ENCODE assay signal across 10 cellular contexts in genomic region chr11:111513240-111513605, GRCh38. TPM values are rescaled to one million over a fixed set of nuclear protein-coding genes. Genes with fewer than 3 reads are reported as not detected.
A peak's percentile ranks its signal among the peaks of the same experiment; 100 is the strongest.
DNase-seq lines count a peak whose midpoint lies in the region; ATAC-seq and TF ChIP-seq lines count a peak whose summit lies in the region.
"Had no signal": no experiment of that assay in that cellular context is flagged by ENCODE, and none has a peak within 500 bp of the region (broad histone marks: within the 10 kb centered on the region; RNA-seq: fewer than 3 reads in every experiment).

No MANE protein-coding gene starts in this region.

- peak overlapping the region; percentile 93 for H3K4me2 ChIP-seq in mammary epithelial cell (ENCODE audit: insufficient read depth, low read depth, low read length)

- H3K27ac ChIP-seq in mammary epithelial cell (ENCODE audit: insufficient read depth, low read depth, low read length) = peak overlapping the region; percentile 62
- H3K27ac ChIP-seq in naive thymus-derived CD4-positive, alpha-beta T cell (ENCODE audit: low read depth, low read length) = no peak overlapping the region

- H3K4me1 Mint-ChIP-seq in naive thymus-derived CD4-positive, alpha-beta T cell = peaks cover 0 to 19% (median 12%) of the 10 kb centered on the region in 7 donors

- WGBS in mammary epithelial cell (ENCODE audit: low coverage, missing lambda C conversion rate) = 4% methylated on average over 5 of the region's 6 CpGs

- no peaks in the 10 kb centered on the region for H3K79me2 ChIP-seq in mammary epithelial cell (ENCODE audit: insufficient read depth, low read length)

- H3K36me3 ChIP-seq in BJ (ENCODE audit: control insufficient read depth, insufficient read depth, low read length) (no peaks in the 10 kb centered on the region), mammary epithelial cell (ENCODE audit: insufficient read depth, low read length) (no peaks in the 10 kb centered on the region)
- no peaks in the 10 kb centered on the region for H3K36me3 ChIP-seq in naive thymus-derived CD4-positive, alpha-beta T cell (ENCODE audit: control insufficient read depth in 2 of 3, insufficient read depth in 3 of 3, low read length in 3 of 3)

- no peak overlapping the region for H3K27ac Mint-ChIP-seq in naive thymus-derived CD4-positive, alpha-beta T cell

- H3K27me3 ChIP-seq in BJ (ENCODE audit: control insufficient read depth, insufficient read depth, low read length) (no peaks in the 10 kb centered on the region), mammary epithelial cell (ENCODE audit: insufficient read depth, low read length) (no peaks in the 10 kb centered on the region)
- H3K27me3 ChIP-seq in naive thymus-derived CD4-positive, alpha-beta T cell (ENCODE audit: control insufficient read depth in 2 of 2, insufficient read depth in 2 of 2, low read length in 2 of 2) = peaks cover 5 to 10% of the 10 kb centered on the region in 2 donors

- H3K9me3 ChIP-seq in mammary epithelial cell (replicated peaks; ENCODE audit: insufficient read depth, low read length) = no peaks in the 10 kb centered on the region
- no peaks in the 10 kb centered on the region for H3K9me3 ChIP-seq in naive thymus-derived CD4-positive, alpha-beta T cell (ENCODE audit: control insufficient read depth in 2 of 3, low read length in 3 of 3)

- H3K4me3 ChIP-seq in BJ (ENCODE audit: low read depth, low read length) (peak overlapping the region; percentile 48), mammary epithelial cell (replicated peaks in 1 of 3; ENCODE audit: insufficient read depth in 1 of 3, low read depth in 2 of 3, low read length in 3 of 3) (peak overlapping the region in 2 of 3 experiments; percentile 43 to 52)
- H3K4me3 ChIP-seq in naive thymus-derived CD4-positive, alpha-beta T cell (ENCODE audit: low read length) = no peak overlapping the region

- in situ Hi-C loops in mammary epithelial cell (cut with MboI; ENCODE audit: low sequenced_read_pairs in 2 of 2) = no loop called here

- DNase-seq in BJ (ENCODE audit: low read depth) (no peak), mammary epithelial cell (peak; percentile 90), iPS-NIHi11 (ENCODE audit: low spot score) (no peak)
- no peak for DNase-seq in naive thymus-derived CD4-positive, alpha-beta T cell
- DNase-seq: NCI-H1092 treated with DMSO at 0.1 percent for 48 hours had no signal

- peak overlapping the region; percentile 22 to 82 (median 59) for H3K4me3 Mint-ChIP-seq in naive thymus-derived CD4-positive, alpha-beta T cell

- peaks cover 0 to 4% (median 0%) of the 10 kb centered on the region in 11 donors for H3K9me3 Mint-ChIP-seq in naive thymus-derived CD4-positive, alpha-beta T cell

- peak overlapping the region; percentile 93 for H2AFZ ChIP-seq in mammary epithelial cell (ENCODE audit: low read depth, low read length)

- no peak overlapping the region for H3K9ac ChIP-seq in mammary epithelial cell (ENCODE audit: insufficient read depth, low read length)

- H4K20me1 ChIP-seq in mammary epithelial cell (ENCODE audit: insufficient read depth, low read length) = no peaks in the 10 kb centered on the region

- peaks cover 43 to 62% (median 47%) of the 10 kb centered on the region in 5 donors for H3K27me3 Mint-ChIP-seq in naive thymus-derived CD4-positive, alpha-beta T cell

- intact Hi-C loops in mammary epithelial cell (cut with micrococcal nuclease) = loop anchor here (1.0 to 5.0 kb wide), 2 partner anchors 41 to 42 kb away; no protein-coding TSS in a partner anchor
- intact Hi-C loops in naive thymus-derived CD4-positive, alpha-beta T cell (cut with micrococcal nuclease) = loop anchor here (1.0 to 2.0 kb wide), 3 partner anchors 14 to 28 kb away; partner anchors contain the start of gene LAYN (in 1 of the 2)

- peaks cover 0 to 4% (median 2%) of the 10 kb centered on the region in 5 donors for H3K36me3 Mint-ChIP-seq in naive thymus-derived CD4-positive, alpha-beta T cell

- CTCF ChIA-PET in BJ (lab: Yijun Ruan, JAX) = interaction anchor here (1.0 kb wide), 2 partner anchors 56 to 68 kb away, joined by 3 read pairs; no protein-coding TSS in a partner anchor
- CTCF ChIA-PET in mammary epithelial cell (lab: Charles Lee; ENCODE audit: low non-redundant PET) = no interaction called here
- CTCF ChIA-PET in naive thymus-derived CD4-positive, alpha-beta T cell (lab: Charles Lee) = interaction anchor here (0.7 kb wide), 1 partner anchor 12 kb away, joined by 3 read pairs; no protein-coding TSS in a partner anchor

- TF ChIP-seq CTCF in BJ (IDR thresholded peaks at IDR 0.05; ENCODE audit: insufficient read depth, low read depth, low read length) (no peak), mammary epithelial cell (conservative IDR thresholded peaks at IDR 0.05 in 1 of 2, IDR thresholded peaks at IDR 0.05 in 1 of 2; ENCODE audit: extremely low read depth in 1 of 2, insufficient read depth in 1 of 2, low read depth in 1 of 2, low read length in 2 of 2) (no peak)

- dilution Hi-C loops in mammary epithelial cell (cut with HindIII; ENCODE audit: low sequenced_read_pairs) = no loop called here

- BruUV-seq in mammary epithelial cell (replicated peaks; lab: Mats Ljungman, UMichigan) = no TSS peak

- ATAC-seq in HG03432 (IDR thresholded peaks at IDR 0.05; ENCODE audit: unreplicated experiment) (peak; percentile 12), HG03520 (IDR thresholded peaks at IDR 0.05; ENCODE audit: unreplicated experiment) (no peak), GM18502 (IDR thresholded peaks at IDR 0.05; ENCODE audit: poor library complexity, unreplicated experiment) (no peak), HG03378 (IDR thresholded peaks at IDR 0.05; ENCODE audit: unreplicated experiment) (no peak)
- ATAC-seq in naive thymus-derived CD4-positive, alpha-beta T cell = peak; percentile 44

- POLR2A ChIA-PET in BJ (lab: Charles Lee) = interaction anchor here (0.6 kb wide), 1 partner anchor 407 kb away, joined by 3 read pairs; no protein-coding TSS in a partner anchor
- POLR2A ChIA-PET in naive thymus-derived CD4-positive, alpha-beta T cell (lab: Charles Lee) = no interaction called here

- H3K4me1 ChIP-seq in mammary epithelial cell (ENCODE audit: insufficient read depth, low read length) = peaks cover 36% of the 10 kb centered on the region
- H3K4me1 ChIP-seq in naive thymus-derived CD4-positive, alpha-beta T cell (ENCODE audit: control insufficient read depth in 2 of 2, insufficient read depth in 2 of 2, low read length in 2 of 2) = peaks cover 0 to 3% of the 10 kb centered on the region in 2 donors

RNA-seq across cellular contexts. Expression of gene BTG4, which starts 1.0 kb away (rescaled TPM):
- 0.11 TPM in 1 of 2 replicates, not detected in the other for polyA plus RNA-seq in BJ (2011; rRNA removed)
- not detected in 2 replicates for polyA minus RNA-seq in BJ (2011; rRNA and poly(A)+ RNA removed)
- not detected for total RNA-seq in mammary epithelial cell
- 0.23 TPM for polyA plus RNA-seq in mammary epithelial cell
- not detected for polyA minus RNA-seq in mammary epithelial cell
- not detected for total RNA-seq in naive thymus-derived CD4-positive, alpha-beta T cell
- not detected for polyA plus RNA-seq in naive thymus-derived CD4-positive, alpha-beta T cell
- total RNA-seq: SK-MEL-5 had no signal

RNA-seq across cellular contexts. Expression of gene HOATZ, which starts 1.4 kb away (rescaled TPM):
- polyA plus RNA-seq in BJ (2011; rRNA removed) = not detected in 2 replicates
- not detected in 2 replicates for polyA minus RNA-seq in BJ (2011; rRNA and poly(A)+ RNA removed)
- not detected for total RNA-seq in mammary epithelial cell
- not detected for polyA plus RNA-seq in mammary epithelial cell
- not detected for polyA minus RNA-seq in mammary epithelial cell
- total RNA-seq in naive thymus-derived CD4-positive, alpha-beta T cell = not detected
- polyA plus RNA-seq in naive thymus-derived CD4-positive, alpha-beta T cell = not detected
- total RNA-seq: SK-MEL-5 had no signal

RNA-seq across cellular contexts. Expression of gene LAYN, which starts 27.3 kb away (rescaled TPM):
- 253 and 302 TPM in 2 replicates for polyA plus RNA-seq in BJ (2011; rRNA removed)
- 109 and 185 TPM in 2 replicates for polyA minus RNA-seq in BJ (2011; rRNA and poly(A)+ RNA removed)
- 10 to 100 TPM in 1 of 2 donors, under 1 TPM in 1; 0.56 to 16.5 TPM for total RNA-seq in mammary epithelial cell
- polyA plus RNA-seq in mammary epithelial cell = 6.0 TPM
- polyA minus RNA-seq in mammary epithelial cell = 15.6 TPM
- 1 to 10 TPM in 2 of 5 experiments, under 1 TPM in 3; 0.27 to 8.7 (median 0.87) TPM for total RNA-seq in naive thymus-derived CD4-positive, alpha-beta T cell
- polyA plus RNA-seq in naive thymus-derived CD4-positive, alpha-beta T cell = under 1 TPM; 0.12 to 0.27 TPM
- total RNA-seq: SK-MEL-5 had no signal

Comparison
In these comparisons a context has a peak if more than half of its experiments do, and no peak if none do; other contexts are left out.
1. ATAC-seq: peak in HG03432 (single experiment) and naive thymus-derived CD4-positive, alpha-beta T cell (single experiment); none in HG03520 (single experiment), GM18502 (single experiment) and HG03378 (single experiment).
2. RNA of gene LAYN, which starts 27.3 kb away (polyA plus RNA-seq): 253 to 302 TPM in BJ; 6.0 TPM in mammary epithelial cell (single experiment) and 0.12 to 0.27 TPM in naive thymus-derived CD4-positive, alpha-beta T cell; every median in the first group is over 10 times any median in the second.